In genomic region chr14:76153919-76154318, GRCh38 we compare ENCODE assay signal across 8 cellular contexts. TPM values are rescaled to one million over a fixed set of nuclear protein-coding genes. Genes with fewer than 3 reads are reported as not detected.
DNase-seq lines count a peak whose midpoint lies in the region; ATAC-seq and TF ChIP-seq lines count a peak whose summit lies in the region.

No MANE protein-coding gene starts in this region.

- TF ChIP-seq CTCF in CD14-positive monocyte (IDR thresholded peaks at IDR 0.05), result no peak
- TF ChIP-seq CTCF in GM13976 (IDR thresholded peaks at IDR 0.05; ENCODE audit: borderline replicate concordance, control extremely low read depth, extremely low read depth, insufficient read depth, missing control alignments), result no peak
- no peak for TF ChIP-seq CTCF in esophagus muscularis mucosa (IDR thresholded peaks at IDR 0.05)
- TF ChIP-seq CTCF in brain microvascular endothelial cell (IDR thresholded peaks at IDR 0.05; ENCODE audit: low read depth, low read length, missing control alignments), result no peak

- CTCF ChIA-PET in activated CD4-positive, alpha-beta memory T cell treated with anti-CD3 and anti-CD28 coated beads, Interleukin-2, amount 10 ng/mL, durations not matched to agents 7 days and 5 days (lab: Charles Lee), result no interaction called here
- CTCF ChIA-PET in naive thymus-derived CD4-positive, alpha-beta T cell (lab: Charles Lee), result no interaction called here

- H3K4me3 Mint-ChIP-seq in CD14-positive monocyte, result peak overlapping the region in 1 of 2 donors; percentile 29
- H3K4me3 Mint-ChIP-seq in activated CD4-positive, alpha-beta memory T cell treated with anti-CD3 and anti-CD28 coated beads, Interleukin-2, amount 10 ng/mL, durations not matched to agents 7 days and 5 days, result peak overlapping the region; percentile 42
- H3K4me3 Mint-ChIP-seq in naive thymus-derived CD4-positive, alpha-beta T cell, result peak overlapping the region; percentile 49 to 95 (median 70)

- no peak for TF ChIP-seq POLR2A in esophagus muscularis mucosa (IDR thresholded peaks at IDR 0.05; ENCODE audit: low read depth)

- H3K27me3 ChIP-seq in naive thymus-derived CD4-positive, alpha-beta T cell (ENCODE audit: control insufficient read depth in 2 of 2, insufficient read depth in 2 of 2, low read length in 2 of 2), result no peaks in the 10 kb centered on the region
- no peaks in the 10 kb centered on the region for H3K27me3 ChIP-seq in esophagus muscularis mucosa
- H3K27me3 ChIP-seq in brain microvascular endothelial cell (replicated peaks), result no peaks in the 10 kb centered on the region

- peaks cover 34 to 37% of the 10 kb centered on the region in 2 donors for H3K36me3 Mint-ChIP-seq in CD14-positive monocyte
- H3K36me3 Mint-ChIP-seq in activated CD4-positive, alpha-beta memory T cell treated with anti-CD3 and anti-CD28 coated beads, Interleukin-2, amount 10 ng/mL, durations not matched to agents 7 days and 5 days (ENCODE audit: low read depth), result peaks cover 55% of the 10 kb centered on the region
- peaks cover 18 to 44% (median 33%) of the 10 kb centered on the region in 5 donors for H3K36me3 Mint-ChIP-seq in naive thymus-derived CD4-positive, alpha-beta T cell

- TF ChIP-seq EP300 in esophagus muscularis mucosa (IDR thresholded peaks at IDR 0.05), result no peak

- intact Hi-C loops in CD14-positive monocyte (cut with micrococcal nuclease) (loop anchor here in 1 of 2 donors (5.0 kb wide), 1 partner anchor 172 kb away; the partner anchor contains the start of gene TGFB3), esophagus muscularis mucosa (cut with DNase I) (no loop called here)
- intact Hi-C loops in naive thymus-derived CD4-positive, alpha-beta T cell (cut with micrococcal nuclease), result loop anchor here (5.0 to 10.0 kb wide), 13 partner anchors 38 to 1659 kb away; partner anchors contain the start of genes ERG28 (in 2 of the 2), TTLL5 (in 2 of the 2), AHSA1 (in 1 of the 2) and ALKBH1 (in 1 of the 2)

- H3K27ac ChIP-seq in naive thymus-derived CD4-positive, alpha-beta T cell (ENCODE audit: low read depth, low read length), result no peak overlapping the region
- H3K27ac ChIP-seq in esophagus muscularis mucosa (replicated peaks in 1 of 4), result no peak overlapping the region
- H3K27ac ChIP-seq in brain microvascular endothelial cell, result no peak overlapping the region

- H3K4me3 ChIP-seq in naive thymus-derived CD4-positive, alpha-beta T cell (ENCODE audit: low read length), result no peak overlapping the region
- H3K4me3 ChIP-seq in esophagus muscularis mucosa (no peak overlapping the region), brain microvascular endothelial cell (ENCODE audit: low read depth, low read length) (no peak overlapping the region)

- H3K9me3 ChIP-seq in naive thymus-derived CD4-positive, alpha-beta T cell (ENCODE audit: control insufficient read depth in 2 of 3, low read length in 3 of 3), result no peaks in the 10 kb centered on the region
- no peaks in the 10 kb centered on the region for H3K9me3 ChIP-seq in esophagus muscularis mucosa

- in situ Hi-C loops in GM13976 (cut with MboI; ENCODE audit: low sequenced_read_pairs, unreplicated experiment) (no loop called here), brain microvascular endothelial cell (cut with HindIII; ENCODE audit: low pct_ligation_motif_present, low sequenced_read_pairs) (no loop called here)

- DNase-seq in CD14-positive monocyte (ENCODE audit: low spot score), result no peak
- peak; percentile 8 for DNase-seq in GM13976 (ENCODE audit: low spot score)
- DNase-seq in activated CD4-positive, alpha-beta memory T cell treated with anti-CD3 and anti-CD28 coated beads, Interleukin-2, amount 10 ng/mL, durations not matched to agents 7 days and 5 days, result no peak
- DNase-seq in naive thymus-derived CD4-positive, alpha-beta T cell, result no peak
- DNase-seq in esophagus muscularis mucosa (ENCODE audit: extremely low spot score), result no peak
- DNase-seq in brain microvascular endothelial cell, result no peak

- H3K4me1 Mint-ChIP-seq in CD14-positive monocyte, result peaks cover 61% of the 10 kb centered on the region
- H3K4me1 Mint-ChIP-seq in activated CD4-positive, alpha-beta memory T cell treated with anti-CD3 and anti-CD28 coated beads, Interleukin-2, amount 10 ng/mL, durations not matched to agents 7 days and 5 days, result peaks cover 68% of the 10 kb centered on the region
- peaks cover 58 to 78% (median 75%) of the 10 kb centered on the region in 7 donors for H3K4me1 Mint-ChIP-seq in naive thymus-derived CD4-positive, alpha-beta T cell

- peaks cover 2 to 12% (median 3%) of the 10 kb centered on the region in 3 donors for H3K27me3 Mint-ChIP-seq in CD14-positive monocyte (ENCODE audit: low read depth in 3 of 3)
- no peaks in the 10 kb centered on the region for H3K27me3 Mint-ChIP-seq in activated CD4-positive, alpha-beta memory T cell treated with anti-CD3 and anti-CD28 coated beads, Interleukin-2, amount 10 ng/mL, durations not matched to agents 7 days and 5 days
- H3K27me3 Mint-ChIP-seq in naive thymus-derived CD4-positive, alpha-beta T cell, result peaks cover 0 to 13% (median 0%) of the 10 kb centered on the region in 5 donors

- no peak for ATAC-seq in naive thymus-derived CD4-positive, alpha-beta T cell
- ATAC-seq in HG03565 (IDR thresholded peaks at IDR 0.05; ENCODE audit: unreplicated experiment) (no peak), HG02970 (IDR thresholded peaks at IDR 0.05; ENCODE audit: low FRiP score, unreplicated experiment) (no peak)

- 47% methylated on average over 1 of the region's 1 CpG for WGBS in esophagus muscularis mucosa

- peaks cover 0 to 14% (median 4%) of the 10 kb centered on the region in 7 donors for H3K9me3 Mint-ChIP-seq in CD14-positive monocyte
- peaks cover 3% of the 10 kb centered on the region for H3K9me3 Mint-ChIP-seq in activated CD4-positive, alpha-beta memory T cell treated with anti-CD3 and anti-CD28 coated beads, Interleukin-2, amount 10 ng/mL, durations not matched to agents 7 days and 5 days
- peaks cover 0 to 6% (median 0%) of the 10 kb centered on the region in 11 donors for H3K9me3 Mint-ChIP-seq in naive thymus-derived CD4-positive, alpha-beta T cell

- peak overlapping the region in 5 of 7 donors; percentile 4 to 70 (median 55) for H3K27ac Mint-ChIP-seq in CD14-positive monocyte
- peak overlapping the region; percentile 21 for H3K27ac Mint-ChIP-seq in activated CD4-positive, alpha-beta memory T cell treated with anti-CD3 and anti-CD28 coated beads, Interleukin-2, amount 10 ng/mL, durations not matched to agents 7 days and 5 days
- peak overlapping the region in 3 of 9 donors; percentile 10 to 53 (median 43) for H3K27ac Mint-ChIP-seq in naive thymus-derived CD4-positive, alpha-beta T cell

- POLR2A ChIA-PET in activated CD4-positive, alpha-beta memory T cell treated with anti-CD3 and anti-CD28 coated beads, Interleukin-2, amount 10 ng/mL, durations not matched to agents 7 days and 5 days (lab: Charles Lee), result no interaction called here
- POLR2A ChIA-PET in naive thymus-derived CD4-positive, alpha-beta T cell (lab: Charles Lee), result no interaction called here

- H3K36me3 ChIP-seq in naive thymus-derived CD4-positive, alpha-beta T cell (ENCODE audit: control insufficient read depth in 2 of 3, insufficient read depth in 3 of 3, low read length in 3 of 3), result peaks cover 6 to 21% (median 6%) of the 10 kb centered on the region in 3 experiments
- H3K36me3 ChIP-seq in esophagus muscularis mucosa (peaks cover 7 to 28% (median 13%) of the 10 kb centered on the region in 4 donors), brain microvascular endothelial cell (replicated peaks) (peaks cover 12% of the 10 kb centered on the region)

- H3K4me1 ChIP-seq in naive thymus-derived CD4-positive, alpha-beta T cell (ENCODE audit: control insufficient read depth in 2 of 2, insufficient read depth in 2 of 2, low read length in 2 of 2), result peaks cover 43 to 62% of the 10 kb centered on the region in 2 donors
- H3K4me1 ChIP-seq in esophagus muscularis mucosa, result peaks cover 46 to 64% (median 63%) of the 10 kb centered on the region in 4 donors

RNA-seq across cellular contexts. Expression of gene GPATCH2L, which starts 2.2 kb away (rescaled TPM):
- polyA plus RNA-seq in CD14-positive monocyte, result 10 to 100 TPM; 10.6 to 13.8 TPM
- total RNA-seq in activated CD4-positive, alpha-beta memory T cell treated with anti-CD3 and anti-CD28 coated beads, Interleukin-2, amount 10 ng/mL, durations not matched to agents 7 days and 5 days, result 10 to 100 TPM; 57.3 to 58.6 TPM
- total RNA-seq in naive thymus-derived CD4-positive, alpha-beta T cell, result 10 to 100 TPM; 60.4 to 83.1 (median 66.6) TPM
- 10 to 100 TPM in 1 of 2 donors, 1 to 10 TPM in 1; 8.7 to 16.7 TPM for polyA plus RNA-seq in naive thymus-derived CD4-positive, alpha-beta T cell
- total RNA-seq in esophagus muscularis mucosa, result 10 to 100 TPM; 42.4 to 59.1 (median 48.3) TPM
